Comparison of ENCODE assay signal across 17 cellular contexts in genomic region chr16:87186440-87186839, GRCh38.
"Had no signal": no experiment of that assay in that cellular context is flagged by ENCODE, and none has a peak within 500 bp of the region (broad histone marks: within the 10 kb centered on the region; RNA-seq: fewer than 3 reads in every experiment).

No MANE protein-coding gene starts in this region.

- H3K9me3 ChIP-seq: SK-N-SH had no signal

- H3K36me3 ChIP-seq: cardiac muscle cell, heart left ventricle, thoracic aorta had no signal

- H3K27me3 ChIP-seq: cardiac muscle cell, heart left ventricle had no signal

- DNase-seq: activated CD4-positive, alpha-beta T cell treated with anti-CD3 and anti-CD28 coated beads, Interleukin-2, amount 50 U/mL, for 4 hours; activated CD4-positive, CD25-positive, alpha-beta regulatory T cell treated with anti-CD3 and anti-CD28 coated beads, Interleukin-2, amount 50 U/mL, for 72 hours; activated effector memory CD4-positive, alpha-beta T cell treated with Interleukin-2 at 50 U/mL for 16 hours; activated naive CD4-positive, alpha-beta T cell treated with anti-CD3 and anti-CD28 coated beads, Interleukin-2, amount 50 U/mL, for 16 hours; activated T-cell treated with anti-CD3 and anti-CD28 coated beads, Interleukin-2, amount 50 U/mL, for 4 hours; effector memory CD8-positive, alpha-beta T cell; heart left ventricle; islet precursor cell; mammary epithelial cell; mucosa of descending colon; naive thymus-derived CD4-positive, alpha-beta T cell; SK-N-SH; stimulated activated CD4-positive, alpha-beta T cell treated with anti-CD3 and anti-CD28 coated beads, Interleukin-2, amount 100 ng/mL, for 24 hours; T-helper 1 cell; T1000 had no signal

- H3K27ac ChIP-seq: cardiac muscle cell, heart left ventricle, thoracic aorta had no signal

- ATAC-seq: activated T-cell treated with anti-CD3 and anti-CD28 coated beads, Interleukin-2, amount 50 U/mL, for 4 hours; effector memory CD8-positive, alpha-beta T cell; mucosa of descending colon; naive thymus-derived CD4-positive, alpha-beta T cell had no signal

- H3K4me1 ChIP-seq: heart left ventricle had no signal

- H3K4me3 ChIP-seq: cardiac muscle cell, heart left ventricle, mucosa of descending colon, thoracic aorta had no signal
